ENCODE assay signal across 2 cellular contexts in genomic region chr17:63844293-63844672, GRCh38.
TF ChIP-seq lines count a peak whose summit lies in the region.

No MANE protein-coding gene starts in this region.

TF ChIP-seq in H1, 55 proteins besides CTCF, POLR2A, EP300 and RAD21:
- TF ChIP-seq NRF1 (IDR thresholded peaks at IDR 0.05; ENCODE audit: low read depth, low read length): no peak
- no peak for TF ChIP-seq PHF8 (conservative IDR thresholded peaks at IDR 0.05; ENCODE audit: low read depth, low read length)
- TF ChIP-seq SUZ12 (IDR thresholded peaks at IDR 0.05; ENCODE audit: low read length): no peak
- no peak for TF ChIP-seq CHD1 (IDR thresholded peaks at IDR 0.05; ENCODE audit: low read depth, low read length)
- TF ChIP-seq POLR2AphosphoS5 (IDR thresholded peaks at IDR 0.05; ENCODE audit: low read depth, low read length): no peak

TF ChIP-seq in SK-N-SH treated with all-trans-retinoic acid at 6 μM for 48 hours, 23 proteins besides CTCF, POLR2A, EP300 and RAD21:
- TF ChIP-seq ISL1 (CRISPR knock-in tag; IDR thresholded peaks at IDR 0.05) (no peak), POU6F1 (CRISPR knock-in tag; IDR thresholded peaks at IDR 0.05; ENCODE audit: borderline replicate concordance, low read depth) (no peak), CSRNP3 (CRISPR knock-in tag; IDR thresholded peaks at IDR 0.05) (no peak), ZNF565 (CRISPR knock-in tag; conservative IDR thresholded peaks at IDR 0.05; ENCODE audit: low read depth) (no peak), TCF4 (CRISPR knock-in tag; IDR thresholded peaks at IDR 0.05; ENCODE audit: borderline replicate concordance) (no peak), ZFP30 (CRISPR knock-in tag; IDR thresholded peaks at IDR 0.05) (no peak), CSDC2 (CRISPR knock-in tag; IDR thresholded peaks at IDR 0.05) (no peak), PATZ1 (CRISPR knock-in tag; IDR thresholded peaks at IDR 0.05; ENCODE audit: borderline replicate concordance) (no peak), PPARA (CRISPR knock-in tag; IDR thresholded peaks at IDR 0.05; ENCODE audit: borderline replicate concordance) (no peak), OSR1 (CRISPR knock-in tag; IDR thresholded peaks at IDR 0.05) (no peak)
